12 cellular contexts compared by ENCODE assay signal in genomic region chr5:108560581-108560980, GRCh38.
DNase-seq lines count a peak whose midpoint lies in the region; ATAC-seq, FAIRE-seq and TF ChIP-seq lines count a peak whose summit lies in the region.
"Had no signal": no experiment of that assay in that cellular context is flagged by ENCODE, and none has a peak within 500 bp of the region (broad histone marks: within the 10 kb centered on the region; RNA-seq: fewer than 3 reads in every experiment).

No MANE protein-coding gene starts in this region.

- peaks cover 3% of the 10 kb centered on the region for H3K27me3 Mint-ChIP-seq in osteocyte (ENCODE audit: unreplicated experiment)
- H3K27me3 Mint-ChIP-seq: B cell had no signal

- H3K9me3 ChIP-seq in MG63: no peaks in the 10 kb centered on the region
- H3K9me3 ChIP-seq: testis had no signal

- ATAC-seq in GM19328 (IDR thresholded peaks at IDR 0.05; ENCODE audit: unreplicated experiment) (no peak), HG02763 (IDR thresholded peaks at IDR 0.05; ENCODE audit: unreplicated experiment) (no peak)

- H3K4me3 Mint-ChIP-seq in osteocyte (ENCODE audit: unreplicated experiment): no peak overlapping the region
- H3K4me3 Mint-ChIP-seq: B cell; central memory CD8-positive, alpha-beta T cell had no signal

- no peaks in the 10 kb centered on the region for H3K36me3 Mint-ChIP-seq in osteocyte (ENCODE audit: unreplicated experiment)

- peak; percentile 77 for DNase-seq in AG08396 (ENCODE audit: low spot score)
- DNase-seq in MG63: peak; percentile 42
- peak; percentile 93 for DNase-seq in fibroblast of mammary gland (ENCODE audit: low read depth)
- no peak for DNase-seq in osteocyte (ENCODE audit: extremely low spot score, unreplicated experiment)
- no peak for DNase-seq in HPDE6-E6E7 (ENCODE audit: extremely low spot score)
- DNase-seq in GM19239 (ENCODE audit: insufficient read length, low spot score): no peak
- DNase-seq: NCI-H1694 treated with DMSO at 0.1 percent for 48 hours, testis had no signal

- FAIRE-seq in GM19239 (lab: Jason Lieb, UNC): no peak

- H3K9me3 Mint-ChIP-seq in osteocyte (ENCODE audit: unreplicated experiment): no peaks in the 10 kb centered on the region
- H3K9me3 Mint-ChIP-seq: central memory CD8-positive, alpha-beta T cell had no signal

- no peak overlapping the region for H3K4me3 ChIP-seq in MG63
- H3K4me3 ChIP-seq in fibroblast of mammary gland (ENCODE audit: control insufficient read depth, low read depth, low read length): no peak overlapping the region
- H3K4me3 ChIP-seq: testis had no signal

- H3K36me3 ChIP-seq in MG63: no peaks in the 10 kb centered on the region

- H3K27ac Mint-ChIP-seq in osteocyte (ENCODE audit: unreplicated experiment): peak overlapping the region; percentile 55
- H3K27ac Mint-ChIP-seq: B cell had no signal

- peaks cover 9% of the 10 kb centered on the region for H3K4me1 Mint-ChIP-seq in osteocyte (ENCODE audit: unreplicated experiment)
- H3K4me1 Mint-ChIP-seq: B cell; central memory CD8-positive, alpha-beta T cell had no signal

- TF ChIP-seq CTCF in fibroblast of mammary gland (conservative IDR thresholded peaks at IDR 0.05; ENCODE audit: control insufficient read depth, insufficient read depth, low read depth, low read length) (no peak), osteocyte (IDR thresholded peaks at IDR 0.05) (no peak)

- H3K27me3 ChIP-seq in MG63: no peaks in the 10 kb centered on the region
- H3K27me3 ChIP-seq: testis had no signal

Comparison
In these comparisons a context has a peak if more than half of its experiments do, and no peak if none do; other contexts are left out.
1. DNase-seq: peak in AG08396 (single experiment), MG63 (single experiment) and fibroblast of mammary gland (single experiment); none in osteocyte (single experiment), HPDE6-E6E7 (single experiment) and GM19239 (single experiment).